10 cellular contexts compared by ENCODE assay signal in the genomic region with DNA sequence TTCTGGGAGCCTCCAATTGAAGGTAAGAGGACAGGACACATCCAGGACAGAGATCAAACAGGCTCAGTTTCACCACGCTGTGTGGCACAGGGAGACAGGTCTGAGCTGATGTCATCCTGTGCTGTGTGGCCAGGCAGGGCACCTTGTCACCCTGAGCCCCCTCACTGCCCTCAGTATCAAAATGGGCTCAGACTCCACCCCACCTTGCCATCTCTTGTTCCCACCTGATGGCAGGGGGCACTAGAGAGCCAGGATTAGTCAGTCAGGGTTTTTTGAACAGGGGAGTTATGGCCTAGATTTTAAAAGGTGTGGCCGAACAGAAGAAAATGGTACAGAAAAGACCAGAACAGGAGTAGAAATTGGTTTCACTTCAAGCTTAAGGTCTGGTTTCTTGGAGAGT. TPM values are rescaled to one million over a fixed set of nuclear protein-coding genes. Genes with fewer than 3 reads are reported as not detected.
DNase-seq lines count a peak whose midpoint lies in the region; ATAC-seq and TF ChIP-seq lines count a peak whose summit lies in the region.
"Had no signal": no experiment of that assay in that cellular context is flagged by ENCODE, and none has a peak within 500 bp of the region (broad histone marks: within the 10 kb centered on the region; RNA-seq: fewer than 3 reads in every experiment).

No MANE protein-coding gene starts in this region.

- ATAC-seq in heart left ventricle (no peak), lung (ENCODE audit: insufficient read depth, low FRiP score) (no peak), GM19351 (IDR thresholded peaks at IDR 0.05; ENCODE audit: unreplicated experiment) (no peak)

- WGBS in heart left ventricle, 4 donors = 74 to 89% (median 81%) methylated on average over 2 of the region's 2 CpGs
- WGBS in lung, 2 donors = 81 to 91% methylated on average over 2 of the region's 2 CpGs

- H3K4me3 ChIP-seq in heart left ventricle = no peak overlapping the region
- H3K4me3 ChIP-seq in right atrium auricular region = no peak overlapping the region
- H3K4me3 ChIP-seq in lung = no peak overlapping the region

- H3K36me3 Mint-ChIP-seq in activated naive CD4-positive, alpha-beta T cell treated with anti-CD3 and anti-CD28 coated beads, Interleukin-2, amount 10 ng/mL, durations not matched to agents 7 days and 5 days = peaks cover 25% of the 10 kb centered on the region

- CTCF ChIA-PET in activated naive CD4-positive, alpha-beta T cell treated with anti-CD3 and anti-CD28 coated beads, Interleukin-2, amount 10 ng/mL, durations not matched to agents 7 days and 5 days (lab: Charles Lee) = interaction anchor here (0.7 to 13.0 kb wide), 11 partner anchors 10 to 288 kb away, joined by 3 to 222 read pairs (median 5); partner anchors contain the start of genes DNAJC7, KCNH4 and NKIRAS2

- TF ChIP-seq CTCF in heart left ventricle (IDR thresholded peaks at IDR 0.05) (peak in 11 of 12 donors; percentile 18 to 49 (median 35)), right atrium auricular region (IDR thresholded peaks at IDR 0.05) (peak in 1 of 2 donors; percentile 48), lung (IDR thresholded peaks at IDR 0.05; ENCODE audit: control extremely low read depth, extremely low read depth) (peak; percentile 12)

- H3K36me3 ChIP-seq in heart left ventricle (peaks cover 0 to 52% (median 22%) of the 10 kb centered on the region in 9 donors), right atrium auricular region (peaks cover 20% of the 10 kb centered on the region), lung (ENCODE audit: control insufficient read depth in 2 of 2, insufficient read depth in 2 of 2, low read length in 2 of 2) (peaks cover 0 to 19% of the 10 kb centered on the region in 2 donors)

- no peaks in the 10 kb centered on the region for H3K27me3 ChIP-seq in heart left ventricle
- no peaks in the 10 kb centered on the region for H3K27me3 ChIP-seq in right atrium auricular region
- H3K27me3 ChIP-seq in lung (ENCODE audit: control insufficient read depth, insufficient read depth) = no peaks in the 10 kb centered on the region

- no peaks in the 10 kb centered on the region for H3K9me3 Mint-ChIP-seq in activated naive CD4-positive, alpha-beta T cell treated with anti-CD3 and anti-CD28 coated beads, Interleukin-2, amount 10 ng/mL, durations not matched to agents 7 days and 5 days

- in situ Hi-C loops in G401 (cut with HindIII; ENCODE audit: low sequenced_read_pairs) = no loop called here

- no peak for TF ChIP-seq POLR2A in heart left ventricle (IDR thresholded peaks at IDR 0.05)

- DNase-seq in heart left ventricle (no peak), right atrium auricular region (ENCODE audit: low spot score) (no peak), NCI-H748 treated with DMSO at 0.1 percent for 48 hours (lab: John Stamatoyannopoulos, UW) (peak; percentile 4), lung (ENCODE audit: low spot score) (no peak), NCI-H774 (lab: John Stamatoyannopoulos, UW) (no peak), G401 (ENCODE audit: low spot score) (no peak)
- DNase-seq in activated naive CD4-positive, alpha-beta T cell treated with anti-CD3 and anti-CD28 coated beads, Interleukin-2, amount 10 ng/mL, durations not matched to agents 7 days and 5 days = peak; percentile 70

- H3K4me1 ChIP-seq in heart left ventricle (peaks cover 0 to 29% (median 16%) of the 10 kb centered on the region in 12 donors), right atrium auricular region (peaks cover 0 to 27% of the 10 kb centered on the region in 2 donors), lung (ENCODE audit: control insufficient read depth in 2 of 2, insufficient read depth in 2 of 2, low read length in 2 of 2) (peaks cover 2 to 7% of the 10 kb centered on the region in 2 donors)

- H3K27ac ChIP-seq in heart left ventricle (no peak overlapping the region), right atrium auricular region (no peak overlapping the region), lung (ENCODE audit: low read depth in 1 of 2, low read length in 1 of 2) (no peak overlapping the region)

- peaks cover 51% of the 10 kb centered on the region for H3K4me1 Mint-ChIP-seq in activated naive CD4-positive, alpha-beta T cell treated with anti-CD3 and anti-CD28 coated beads, Interleukin-2, amount 10 ng/mL, durations not matched to agents 7 days and 5 days

- peak overlapping the region; percentile 14 for H3K4me3 Mint-ChIP-seq in activated naive CD4-positive, alpha-beta T cell treated with anti-CD3 and anti-CD28 coated beads, Interleukin-2, amount 10 ng/mL, durations not matched to agents 7 days and 5 days

- peak overlapping the region; percentile 4 for H3K27ac Mint-ChIP-seq in activated naive CD4-positive, alpha-beta T cell treated with anti-CD3 and anti-CD28 coated beads, Interleukin-2, amount 10 ng/mL, durations not matched to agents 7 days and 5 days

- H3K9me3 ChIP-seq in heart left ventricle (no peaks in the 10 kb centered on the region), right atrium auricular region (no peaks in the 10 kb centered on the region), lung (ENCODE audit: control insufficient read depth in 2 of 2, insufficient read depth in 1 of 2, low read length in 1 of 2) (no peaks in the 10 kb centered on the region)

- H3K27me3 Mint-ChIP-seq in activated naive CD4-positive, alpha-beta T cell treated with anti-CD3 and anti-CD28 coated beads, Interleukin-2, amount 10 ng/mL, durations not matched to agents 7 days and 5 days = no peaks in the 10 kb centered on the region

- intact Hi-C loops in heart left ventricle (cut with DNase I) = loop anchor here (2.0 to 10.0 kb wide), 7 partner anchors 51 to 156 kb away; partner anchors contain the start of gene KCNH4 (in 3 of the 10)

RNA-seq across cellular contexts. Expression of gene KAT2A, which starts 2.6 kb away (rescaled TPM):
- 10 to 100 TPM in 8 of 9 donors, 1 to 10 TPM in 1; 6.9 to 17.6 (median 14.8) TPM for total RNA-seq in heart left ventricle
- polyA plus RNA-seq in heart left ventricle = 10 to 100 TPM; 15.3 to 33.0 TPM
- total RNA-seq in right atrium auricular region = 10 to 100 TPM; 11.3 to 11.4 TPM
- 10 to 100 TPM; 18.8 to 37.1 TPM for total RNA-seq in lung
- polyA plus RNA-seq in lung = 10 to 100 TPM; 28.3 to 56.8 TPM
- total RNA-seq in G401 (2014; rRNA removed; shearing (Covaris generic)) = 26.3 and 28.6 TPM in 2 replicates

RNA-seq across cellular contexts. Expression of gene HSPB9, which starts 4.1 kb away (rescaled TPM):
- total RNA-seq in heart left ventricle (not detected), right atrium auricular region (not detected), lung (under 1 TPM in 1 of 2 donors, not detected in 1; 0.20 TPM)
- polyA plus RNA-seq in heart left ventricle (not detected), lung (under 1 TPM; 0.03 to 0.18 TPM)
- not detected in 2 replicates for total RNA-seq in G401 (2014; rRNA removed; shearing (Covaris generic))
- total RNA-seq: glomerular endothelial cell, temporal lobe had no signal

RNA-seq across cellular contexts. Expression of gene DHX58, which starts 6.0 kb away (rescaled TPM):
- total RNA-seq in heart left ventricle = 10 to 100 TPM in 1 of 9 donors, 1 to 10 TPM in 8; 1.9 to 17.3 (median 3.7) TPM
- 1 to 10 TPM; 1.8 to 4.9 TPM for polyA plus RNA-seq in heart left ventricle
- 1 to 10 TPM; 3.5 to 4.3 TPM for total RNA-seq in right atrium auricular region
- 10 to 100 TPM; 14.7 to 28.6 TPM for total RNA-seq in lung
- 10 to 100 TPM; 22.9 to 35.1 TPM for polyA plus RNA-seq in lung
- total RNA-seq in G401 (2014; rRNA removed; shearing (Covaris generic)) = 2.4 and 6.5 TPM in 2 replicates

RNA-seq across cellular contexts. Expression of gene ZNF385C, which starts 20.3 kb away (rescaled TPM):
- total RNA-seq in heart left ventricle = under 1 TPM in 6 of 9 donors, not detected in 3; 0.14 to 0.38 (median 0.22) TPM
- under 1 TPM; 0.06 to 0.11 TPM for polyA plus RNA-seq in heart left ventricle
- not detected for total RNA-seq in right atrium auricular region
- total RNA-seq in lung = under 1 TPM; 0.34 to 0.40 TPM
- under 1 TPM; 0.14 to 0.57 TPM for polyA plus RNA-seq in lung
- total RNA-seq in G401 (2014; rRNA removed; shearing (Covaris generic)) = 1.8 and 1.9 TPM in 2 replicates
- total RNA-seq: glomerular endothelial cell had no signal

RNA-seq across cellular contexts. Expression of gene RAB5C, which starts 36.2 kb away (rescaled TPM):
- 10 to 100 TPM; 30.9 to 99.1 (median 48.2) TPM for total RNA-seq in heart left ventricle
- 10 to 100 TPM; 29.0 to 90.9 TPM for polyA plus RNA-seq in heart left ventricle
- 10 to 100 TPM; 39.9 to 92.6 TPM for total RNA-seq in right atrium auricular region
- 100 to 1,000 TPM in 1 of 2 donors, 10 to 100 TPM in 1; 73.0 to 180 TPM for total RNA-seq in lung
- 100 to 1,000 TPM; 132 to 307 TPM for polyA plus RNA-seq in lung
- total RNA-seq in G401 (2014; rRNA removed; shearing (Covaris generic)) = 130 and 145 TPM in 2 replicates

Comparison
In these comparisons a context has a peak if more than half of its experiments do, and no peak if none do; other contexts are left out.
1. DNase-seq: peak in NCI-H748 treated with DMSO at 0.1 percent for 48 hours (single experiment) and activated naive CD4-positive, alpha-beta T cell treated with anti-CD3 and anti-CD28 coated beads, Interleukin-2, amount 10 ng/mL, durations not matched to agents 7 days and 5 days (single experiment); none in heart left ventricle (0 of 5), right atrium auricular region (single experiment), lung (single experiment), NCI-H774 (single experiment) and G401 (single experiment).